1 cellular context compared by ENCODE assay signal in genomic region chr20:62376112-62377063, GRCh38.
A peak's percentile ranks its signal among the peaks of the same experiment; 100 is the strongest.
TF ChIP-seq lines count a peak whose summit lies in the region.

No MANE protein-coding gene starts in this region.

TF ChIP-seq in HepG2, 621 proteins besides CTCF, POLR2A, EP300 and RAD21 (continued from another document and continues in another):
- peak; percentile 70 for TF ChIP-seq MED1 (CRISPR knock-in tag; IDR thresholded peaks at IDR 0.05)
- TF ChIP-seq ATF2 (CRISPR knock-in tag; IDR thresholded peaks at IDR 0.05), result peak; percentile 65; the same call in 1 of the 2 replicates
- TF ChIP-seq PBX2 (CRISPR knock-in tag; IDR thresholded peaks at IDR 0.05), result no peak
- peak; percentile 90; the same call in 1 of the 2 replicates for TF ChIP-seq EED (CRISPR knock-in tag; IDR thresholded peaks at IDR 0.05)
- TF ChIP-seq HINFP (CRISPR knock-in tag; IDR thresholded peaks at IDR 0.05; ENCODE audit: low read depth), result 0 out of 2 replicates have a peak, but pooled peaks have one; percentile 34
- TF ChIP-seq AKAP8 (CRISPR knock-in tag; IDR thresholded peaks at IDR 0.05), result no peak; the same call in 1 of the 2 replicates
- TF ChIP-seq NBN (conservative IDR thresholded peaks at IDR 0.05), result no peak
- peak; percentile 76; the same call in 1 of the 2 replicates for TF ChIP-seq JUND (CRISPR knock-in tag; IDR thresholded peaks at IDR 0.05)
- TF ChIP-seq SOX6 (IDR thresholded peaks at IDR 0.05), result no peak
- peak; percentile 69 for TF ChIP-seq SOX6 (CRISPR knock-in tag; IDR thresholded peaks at IDR 0.05)
- no peak for TF ChIP-seq NR2F1 (CRISPR knock-in tag; IDR thresholded peaks at IDR 0.05)
- no peak for TF ChIP-seq MXD3 (CRISPR knock-in tag; IDR thresholded peaks at IDR 0.05)
- peak; percentile 99 for TF ChIP-seq ZSCAN25 (CRISPR knock-in tag; IDR thresholded peaks at IDR 0.05)
- no peak; the same call in 1 of the 2 replicates for TF ChIP-seq DNMT1 (CRISPR knock-in tag; IDR thresholded peaks at IDR 0.05)
- TF ChIP-seq ZNF292 (CRISPR knock-in tag; IDR thresholded peaks at IDR 0.05; ENCODE audit: borderline replicate concordance, low read depth), result 0 out of 2 replicates have a peak, but pooled peaks have one; percentile 85
- peak; percentile 61; the same call in 1 of the 2 replicates for TF ChIP-seq ZNF335 (CRISPR knock-in tag; IDR thresholded peaks at IDR 0.05)
- TF ChIP-seq ZNF333 (CRISPR knock-in tag; IDR thresholded peaks at IDR 0.05; ENCODE audit: borderline replicate concordance), result peak; percentile 92
- 0 out of 2 replicates have a peak, but pooled peaks have one; percentile 86 for TF ChIP-seq PAX8 (CRISPR knock-in tag; IDR thresholded peaks at IDR 0.05; ENCODE audit: borderline replicate concordance)
- TF ChIP-seq TEAD3 (CRISPR knock-in tag; optimal IDR thresholded peaks at IDR 0.05; ENCODE audit: borderline replicate concordance), result peak; percentile 99
- TF ChIP-seq RNF2 (conservative IDR thresholded peaks at IDR 0.05; ENCODE audit: low read depth), result no peak
- TF ChIP-seq ETV6 (CRISPR knock-in tag; conservative IDR thresholded peaks at IDR 0.05), result peak; percentile 49; the same call in 1 of the 2 replicates
- no peak for TF ChIP-seq ZNF382 (CRISPR knock-in tag; IDR thresholded peaks at IDR 0.05; ENCODE audit: borderline replicate concordance)
- TF ChIP-seq REPIN1 (CRISPR knock-in tag; IDR thresholded peaks at IDR 0.05; ENCODE audit: borderline replicate concordance, low read depth), result peak; percentile 95
- no peak for TF ChIP-seq ZNF546 (CRISPR knock-in tag; conservative IDR thresholded peaks at IDR 0.05)
- peak; percentile 85; the same call in 1 of the 2 replicates for TF ChIP-seq THAP7 (CRISPR knock-in tag; IDR thresholded peaks at IDR 0.05)
- TF ChIP-seq PCBP1 (IDR thresholded peaks at IDR 0.05; ENCODE audit: borderline replicate concordance, low read depth, low read length), result peak; percentile 79; the same call in 1 of the 2 replicates
- TF ChIP-seq FOXO1 (CRISPR knock-in tag; IDR thresholded peaks at IDR 0.05), result peak; percentile 28
- peak; percentile 50; the same call in 1 of the 2 replicates for TF ChIP-seq CERS6 (CRISPR knock-in tag; IDR thresholded peaks at IDR 0.05)
- TF ChIP-seq ZNF260 (CRISPR knock-in tag; IDR thresholded peaks at IDR 0.05; ENCODE audit: borderline replicate concordance, low read depth), result 0 out of 2 replicates have a peak, but pooled peaks have one; percentile 45
- no peak for TF ChIP-seq MBNL3 (CRISPR knock-in tag; conservative IDR thresholded peaks at IDR 0.05)
- peak; percentile 95 for TF ChIP-seq PAWR (CRISPR knock-in tag; IDR thresholded peaks at IDR 0.05; ENCODE audit: borderline replicate concordance)
- no peak for TF ChIP-seq ZNF296 (CRISPR knock-in tag; conservative IDR thresholded peaks at IDR 0.05)
- no peak for TF ChIP-seq ZFYVE20 (CRISPR knock-in tag; IDR thresholded peaks at IDR 0.05; ENCODE audit: borderline replicate concordance, low read depth)
- no peak for TF ChIP-seq SAFB2 (CRISPR knock-in tag; IDR thresholded peaks at IDR 0.05; ENCODE audit: borderline replicate concordance, low read depth)
- peak; percentile 73 for TF ChIP-seq ZNF572 (CRISPR knock-in tag; IDR thresholded peaks at IDR 0.05)
- TF ChIP-seq KDM3A (CRISPR knock-in tag; IDR thresholded peaks at IDR 0.05; ENCODE audit: low read depth), result peak; percentile 77
- TF ChIP-seq NFKB2 (CRISPR knock-in tag; IDR thresholded peaks at IDR 0.05; ENCODE audit: borderline replicate concordance), result peak; percentile 96; the same call in 1 of the 2 replicates
- peak; percentile 86 for TF ChIP-seq HOMEZ (CRISPR knock-in tag; IDR thresholded peaks at IDR 0.05; ENCODE audit: low read depth)
- peak; percentile 91 for TF ChIP-seq ZSCAN29 (CRISPR knock-in tag; conservative IDR thresholded peaks at IDR 0.05)
- no peak for TF ChIP-seq ZNF644 (CRISPR knock-in tag; IDR thresholded peaks at IDR 0.05; ENCODE audit: low read depth)
- 0 out of 2 replicates have a peak, but pooled peaks have one; percentile 15 for TF ChIP-seq RFX5 (IDR thresholded peaks at IDR 0.05; ENCODE audit: low read depth, low read length)
- no peak for TF ChIP-seq ZNF841 (CRISPR knock-in tag; IDR thresholded peaks at IDR 0.05; ENCODE audit: borderline replicate concordance)
- TF ChIP-seq ARNT2 (CRISPR knock-in tag; IDR thresholded peaks at IDR 0.05; ENCODE audit: low read depth), result peak; percentile 29; the same call in 1 of the 2 replicates
- TF ChIP-seq MAZ (IDR thresholded peaks at IDR 0.05; ENCODE audit: borderline replicate concordance, low read depth, low read length), result peak; percentile 89; the same call in 1 of the 2 replicates
- peak; percentile 86; the same call in 1 of the 2 replicates for TF ChIP-seq MAZ (CRISPR knock-in tag; IDR thresholded peaks at IDR 0.05; ENCODE audit: low read depth)
- TF ChIP-seq ZNF7 (CRISPR knock-in tag; IDR thresholded peaks at IDR 0.05), result no peak
- peak; percentile 90 for TF ChIP-seq ZFP90 (CRISPR knock-in tag; IDR thresholded peaks at IDR 0.05; ENCODE audit: borderline replicate concordance)
- TF ChIP-seq IRF9 (CRISPR knock-in tag; IDR thresholded peaks at IDR 0.05; ENCODE audit: borderline replicate concordance), result no peak
- no peak for TF ChIP-seq TCF12 (IDR thresholded peaks at IDR 0.05)
- no peak; the same call in 1 of the 2 replicates for TF ChIP-seq TCF12 (CRISPR knock-in tag; IDR thresholded peaks at IDR 0.05)
- TF ChIP-seq ARNT (IDR thresholded peaks at IDR 0.05), result no peak
- TF ChIP-seq KMT2B (CRISPR knock-in tag; IDR thresholded peaks at IDR 0.05), result no peak; the same call in 1 of the 2 replicates
- TF ChIP-seq DMTF1 (CRISPR knock-in tag; IDR thresholded peaks at IDR 0.05), result no peak
- TF ChIP-seq ZNF30 (CRISPR knock-in tag; IDR thresholded peaks at IDR 0.05), result peak; percentile 6; the same call in 1 of the 2 replicates
- TF ChIP-seq SALL2 (CRISPR knock-in tag; IDR thresholded peaks at IDR 0.05), result peak; percentile 25; the same call in 1 of the 2 replicates
- no peak for TF ChIP-seq LRRFIP1 (CRISPR knock-in tag; conservative IDR thresholded peaks at IDR 0.05)
